In genomic region chr7:29042893-29043292, GRCh38 we compare ENCODE assay signal across 17 cellular contexts.
DNase-seq lines count a peak whose midpoint lies in the region; ATAC-seq, FAIRE-seq and TF ChIP-seq lines count a peak whose summit lies in the region.
"Had no signal": no experiment of that assay in that cellular context is flagged by ENCODE, and none has a peak within 500 bp of the region (broad histone marks: within the 10 kb centered on the region; RNA-seq: fewer than 3 reads in every experiment).

No MANE protein-coding gene starts in this region.

- H3K9ac ChIP-seq in astrocyte (ENCODE audit: low read length) (no peak overlapping the region), mesendoderm (ENCODE audit: low read length) (no peak overlapping the region)

- H3K56ac ChIP-seq in mesendoderm (ENCODE audit: low read length) = peak overlapping the region; percentile 6

- H3K4me2 ChIP-seq in astrocyte (ENCODE audit: low read length) = no peak overlapping the region
- no peak overlapping the region for H3K4me2 ChIP-seq in mesendoderm (ENCODE audit: low read length)

- no peaks in the 10 kb centered on the region for H4K20me1 ChIP-seq in astrocyte (ENCODE audit: insufficient read depth, low read length)

- no peak overlapping the region for H4K5ac ChIP-seq in mesendoderm (ENCODE audit: low read length)

- TF ChIP-seq CTCF in astrocyte (IDR thresholded peaks at IDR 0.05; ENCODE audit: insufficient read depth, low read depth, low read length) (no peak), gastrocnemius medialis (IDR thresholded peaks at IDR 0.05 in 4 of 5, conservative IDR thresholded peaks at IDR 0.05 in 1 of 5) (no peak)

- H3K18ac ChIP-seq in mesendoderm (ENCODE audit: low read length) = no peak overlapping the region

- H3K4me3 Mint-ChIP-seq in astrocyte (ENCODE audit: unreplicated experiment) = no peak overlapping the region
- H3K4me3 Mint-ChIP-seq: HFFc6 had no signal

- WGBS in mesendoderm (ENCODE audit: extremely low coverage, insufficient coverage, low lambda C conversion rate) = no CpG with 5 or more reads among the region's 2 CpGs

- H3K79me2 ChIP-seq in astrocyte (ENCODE audit: insufficient read depth, low read length) = no peaks in the 10 kb centered on the region
- H3K79me2 ChIP-seq in mesendoderm (ENCODE audit: control insufficient read depth, insufficient read depth, low read length) = no peaks in the 10 kb centered on the region

- no peak overlapping the region for H4K8ac ChIP-seq in mesendoderm (ENCODE audit: low read depth, low read length)

- H2BK5ac ChIP-seq in mesendoderm (ENCODE audit: low read length) = no peak overlapping the region

- no peaks in the 10 kb centered on the region for H3K27me3 Mint-ChIP-seq in astrocyte (ENCODE audit: low read depth, unreplicated experiment)

- H3K4ac ChIP-seq in mesendoderm (ENCODE audit: low read depth, low read length) = no peak overlapping the region

- H3K9me3 ChIP-seq in astrocyte (ENCODE audit: insufficient read depth, low read depth, low read length) (no peaks in the 10 kb centered on the region), gastrocnemius medialis (no peaks in the 10 kb centered on the region)

- no peak overlapping the region for H2BK15ac ChIP-seq in mesendoderm (replicated peaks; ENCODE audit: low read depth)

- H2BK120ac ChIP-seq in mesendoderm (ENCODE audit: low read depth, low read length) = no peak overlapping the region

- in situ Hi-C loops in gastrocnemius medialis (cut with MboI; ENCODE audit: low sequenced_read_pairs in 4 of 4) = no loop called here

- H3K36me3 Mint-ChIP-seq in astrocyte (ENCODE audit: low read depth, unreplicated experiment) = no peaks in the 10 kb centered on the region

- H3K79me1 ChIP-seq in mesendoderm (ENCODE audit: low read length) = no peaks in the 10 kb centered on the region

- peaks cover 2% of the 10 kb centered on the region for H3K9me3 Mint-ChIP-seq in astrocyte (ENCODE audit: unreplicated experiment)
- H3K9me3 Mint-ChIP-seq: HFFc6 had no signal

- no peaks in the 10 kb centered on the region for H3K36me3 ChIP-seq in astrocyte (ENCODE audit: insufficient read depth, low read length)
- H3K36me3 ChIP-seq in mesendoderm (ENCODE audit: control insufficient read depth, insufficient read depth, low read length) = no peaks in the 10 kb centered on the region
- no peaks in the 10 kb centered on the region for H3K36me3 ChIP-seq in gastrocnemius medialis

- peaks cover 20% of the 10 kb centered on the region for H3K4me1 ChIP-seq in astrocyte (ENCODE audit: insufficient read depth, low read length)
- H3K4me1 ChIP-seq in mesendoderm (ENCODE audit: control insufficient read depth, low read depth, low read length) = peaks cover 14% of the 10 kb centered on the region
- peaks cover 10 to 28% of the 10 kb centered on the region in 2 donors for H3K4me1 ChIP-seq in gastrocnemius medialis

- H3K27ac ChIP-seq in astrocyte (ENCODE audit: low read depth, low read length) = no peak overlapping the region
- H3K27ac ChIP-seq in mesendoderm (ENCODE audit: low read depth, low read length) = peak overlapping the region; percentile 6
- H3K27ac ChIP-seq in gastrocnemius medialis = no peak overlapping the region

- no peak overlapping the region for H2AK5ac ChIP-seq in mesendoderm (ENCODE audit: low read length)

- no peak for FAIRE-seq in astrocyte (lab: Jason Lieb, UNC)
- FAIRE-seq: D721Med, H54 had no signal

- ATAC-seq in gastrocnemius medialis (peak; percentile 30 to 52), GM21390 (IDR thresholded peaks at IDR 0.05; ENCODE audit: unreplicated experiment) (no peak), GM18907 (IDR thresholded peaks at IDR 0.05; ENCODE audit: unreplicated experiment) (no peak)
- ATAC-seq: SK-N-SH treated with all-trans-retinoic acid at 6 μM for 48 hours had no signal

- H3K4me1 Mint-ChIP-seq in astrocyte (ENCODE audit: low read depth, unreplicated experiment) = peaks cover 39% of the 10 kb centered on the region

- no peak for TF ChIP-seq POLR2A in gastrocnemius medialis (IDR thresholded peaks at IDR 0.05)

- DNase-seq in LHCN-M2 (ENCODE audit: low read depth) (peak; percentile 60), astrocyte (ENCODE audit: low read depth) (peak; percentile 8), mesendoderm (no peak), gastrocnemius medialis (no peak), T1000 (lab: John Stamatoyannopoulos, UW) (no peak)
- DNase-seq: C1 segment of cervical spinal cord, DMS79 treated with DMSO at 0.1 percent for 48 hours, HFFc6, NCI-H1417, NCI-H187 treated with DMSO at 0.1 percent for 48 hours, NCI-H526 treated with DMSO at 0.1 percent for 48 hours, SHP77 had no signal

- H3K4me3 ChIP-seq in astrocyte (ENCODE audit: insufficient read depth, low read depth, low read length) (no peak overlapping the region), mesendoderm (ENCODE audit: low read length) (no peak overlapping the region), gastrocnemius medialis (no peak overlapping the region)

- no peaks in the 10 kb centered on the region for H3K27me3 ChIP-seq in astrocyte (ENCODE audit: insufficient read depth, low read length)
- H3K27me3 ChIP-seq in mesendoderm (ENCODE audit: insufficient read depth, low read length, poor library complexity) = no peaks in the 10 kb centered on the region
- H3K27me3 ChIP-seq in gastrocnemius medialis = no peaks in the 10 kb centered on the region

- H2AFZ ChIP-seq in astrocyte (ENCODE audit: low read depth, low read length) = no peak overlapping the region

- intact Hi-C loops in gastrocnemius medialis (cut with DNase I; ENCODE audit: low total_unique reads) = no loop called here

- no peak overlapping the region for H3K27ac Mint-ChIP-seq in astrocyte (ENCODE audit: unreplicated experiment)
- H3K27ac Mint-ChIP-seq: HFFc6 had no signal

- H3K23ac ChIP-seq in mesendoderm (ENCODE audit: low read length) = no peak overlapping the region

Comparison
In these comparisons a context has a peak if more than half of its experiments do, and no peak if none do; other contexts are left out.
1. DNase-seq: peak in LHCN-M2 (single experiment) and astrocyte (single experiment); none in mesendoderm (single experiment), gastrocnemius medialis (0 of 2) and T1000 (single experiment).
2. ATAC-seq: peak in gastrocnemius medialis (2 of 2); none in GM21390 (single experiment) and GM18907 (single experiment).